1 cellular context compared by ENCODE assay signal in genomic region chr7:150359007-150359917, GRCh38.
TF ChIP-seq lines count a peak whose summit lies in the region.

No MANE protein-coding gene starts in this region.

TF ChIP-seq in K562, 482 proteins besides CTCF, POLR2A, EP300 and RAD21 (continued from another document):
- no peak for TF ChIP-seq RREB1 (CRISPR knock-in tag; IDR thresholded peaks at IDR 0.05)
- TF ChIP-seq JUN (IDR thresholded peaks at IDR 0.05; ENCODE audit: borderline replicate concordance, low read depth, low read length), result no peak
- 0 out of 2 replicates have a peak, but pooled peaks have one; percentile 6 for TF ChIP-seq JUN (CRISPR knock-in tag; IDR thresholded peaks at IDR 0.05; ENCODE audit: borderline replicate concordance)
- no peak for TF ChIP-seq SIN3A (IDR thresholded peaks at IDR 0.05; ENCODE audit: borderline replicate concordance in 2 of 2, control insufficient read depth in 1 of 2, low read depth in 2 of 2, low read length in 2 of 2)
- no peak for TF ChIP-seq ZBTB1 (CRISPR knock-in tag; IDR thresholded peaks at IDR 0.05; ENCODE audit: borderline replicate concordance, low read depth)
- TF ChIP-seq HMBOX1 (IDR thresholded peaks at IDR 0.05), result no peak
- TF ChIP-seq CHD4 (IDR thresholded peaks at IDR 0.05; ENCODE audit: insufficient read depth, insufficient replicate concordance, low read depth, low read length, poor library complexity, severe bottlenecking), result peak; percentile 66
- no peak for TF ChIP-seq NCOA2 (IDR thresholded peaks at IDR 0.05; ENCODE audit: partially characterized antibody in 2 of 2)
